Comparison of ENCODE assay signal across 1 cellular context in the genomic region with DNA sequence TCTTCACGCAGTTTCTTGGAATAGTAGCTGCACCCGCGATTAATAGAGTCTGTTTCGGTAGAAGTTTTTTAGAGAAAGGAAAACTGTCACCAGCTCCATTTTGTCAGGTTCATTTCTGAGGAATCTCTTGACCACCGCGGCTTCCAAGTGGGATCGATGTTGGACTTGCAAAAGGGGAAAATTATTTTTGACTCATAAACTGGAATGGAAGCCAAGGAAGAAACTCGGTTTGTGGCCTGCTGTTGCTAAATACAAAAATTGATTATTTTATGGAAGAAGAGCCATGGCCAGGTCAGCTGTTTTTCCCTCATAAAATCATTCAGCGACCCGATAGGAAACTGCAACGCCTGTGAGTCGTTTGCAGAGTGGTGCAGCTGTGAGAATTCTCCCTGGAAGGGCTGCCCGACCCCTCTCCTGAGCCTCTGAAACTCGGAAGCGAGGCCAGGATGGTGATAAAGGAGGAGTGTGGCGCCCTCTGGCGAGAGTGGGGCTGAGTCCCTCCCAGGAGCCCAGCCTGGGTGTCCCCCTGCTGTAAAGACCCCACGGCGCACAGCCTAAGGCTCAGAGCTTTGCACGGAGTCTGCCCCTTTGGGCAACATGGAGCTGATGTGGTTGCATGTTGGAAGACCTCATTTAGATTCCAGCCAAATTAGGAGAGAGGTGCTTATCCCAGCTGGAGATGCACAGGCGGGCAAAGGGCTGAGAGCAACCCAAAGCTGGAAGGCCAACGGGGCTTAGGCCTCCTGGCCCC.
TF ChIP-seq lines count a peak whose summit lies in the region.

No MANE protein-coding gene starts in this region.

TF ChIP-seq in HCT116, 20 proteins besides CTCF, POLR2A, EP300 and RAD21 (continued from another document):
- TF ChIP-seq SP1 (IDR thresholded peaks at IDR 0.05; ENCODE audit: low read depth) (no peak), SIN3A (IDR thresholded peaks at IDR 0.05; ENCODE audit: low read depth) (no peak), EZH2phosphoT487 (IDR thresholded peaks at IDR 0.05; ENCODE audit: borderline replicate concordance) (no peak), JUND (IDR thresholded peaks at IDR 0.05) (no peak), POLR2AphosphoS5 (IDR thresholded peaks at IDR 0.05; ENCODE audit: low read depth, low read length) (no peak), EZH2 (IDR thresholded peaks at IDR 0.05) (no peak)
- TF ChIP-seq, protein P1, sequence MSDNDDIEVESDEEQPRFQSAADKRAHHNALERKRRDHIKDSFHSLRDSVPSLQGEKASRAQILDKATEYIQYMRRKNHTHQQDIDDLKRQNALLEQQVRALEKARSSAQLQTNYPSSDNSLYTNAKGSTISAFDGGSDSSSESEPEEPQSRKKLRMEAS (IDR thresholded peaks at IDR 0.05), result no peak
- TF ChIP-seq, protein P2, sequence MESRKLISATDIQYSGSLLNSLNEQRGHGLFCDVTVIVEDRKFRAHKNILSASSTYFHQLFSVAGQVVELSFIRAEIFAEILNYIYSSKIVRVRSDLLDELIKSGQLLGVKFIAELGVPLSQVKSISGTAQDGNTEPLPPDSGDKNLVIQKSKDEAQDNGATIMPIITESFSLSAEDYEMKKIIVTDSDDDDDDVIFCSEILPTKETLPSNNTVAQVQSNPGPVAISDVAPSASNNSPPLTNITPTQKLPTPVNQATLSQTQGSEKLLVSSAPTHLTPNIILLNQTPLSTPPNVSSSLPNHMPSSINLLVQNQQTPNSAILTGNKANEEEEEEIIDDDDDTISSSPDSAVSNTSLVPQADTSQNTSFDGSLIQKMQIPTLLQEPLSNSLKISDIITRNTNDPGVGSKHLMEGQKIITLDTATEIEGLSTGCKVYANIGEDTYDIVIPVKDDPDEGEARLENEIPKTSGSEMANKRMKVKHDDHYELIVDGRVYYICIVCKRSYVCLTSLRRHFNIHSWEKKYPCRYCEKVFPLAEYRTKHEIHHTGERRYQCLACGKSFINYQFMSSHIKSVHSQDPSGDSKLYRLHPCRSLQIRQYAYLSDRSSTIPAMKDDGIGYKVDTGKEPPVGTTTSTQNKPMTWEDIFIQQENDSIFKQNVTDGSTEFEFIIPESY (IDR thresholded peaks at IDR 0.05; ENCODE audit: extremely low read depth, insufficient replicate concordance, low read length), result no peak
- TF ChIP-seq, protein P3, sequence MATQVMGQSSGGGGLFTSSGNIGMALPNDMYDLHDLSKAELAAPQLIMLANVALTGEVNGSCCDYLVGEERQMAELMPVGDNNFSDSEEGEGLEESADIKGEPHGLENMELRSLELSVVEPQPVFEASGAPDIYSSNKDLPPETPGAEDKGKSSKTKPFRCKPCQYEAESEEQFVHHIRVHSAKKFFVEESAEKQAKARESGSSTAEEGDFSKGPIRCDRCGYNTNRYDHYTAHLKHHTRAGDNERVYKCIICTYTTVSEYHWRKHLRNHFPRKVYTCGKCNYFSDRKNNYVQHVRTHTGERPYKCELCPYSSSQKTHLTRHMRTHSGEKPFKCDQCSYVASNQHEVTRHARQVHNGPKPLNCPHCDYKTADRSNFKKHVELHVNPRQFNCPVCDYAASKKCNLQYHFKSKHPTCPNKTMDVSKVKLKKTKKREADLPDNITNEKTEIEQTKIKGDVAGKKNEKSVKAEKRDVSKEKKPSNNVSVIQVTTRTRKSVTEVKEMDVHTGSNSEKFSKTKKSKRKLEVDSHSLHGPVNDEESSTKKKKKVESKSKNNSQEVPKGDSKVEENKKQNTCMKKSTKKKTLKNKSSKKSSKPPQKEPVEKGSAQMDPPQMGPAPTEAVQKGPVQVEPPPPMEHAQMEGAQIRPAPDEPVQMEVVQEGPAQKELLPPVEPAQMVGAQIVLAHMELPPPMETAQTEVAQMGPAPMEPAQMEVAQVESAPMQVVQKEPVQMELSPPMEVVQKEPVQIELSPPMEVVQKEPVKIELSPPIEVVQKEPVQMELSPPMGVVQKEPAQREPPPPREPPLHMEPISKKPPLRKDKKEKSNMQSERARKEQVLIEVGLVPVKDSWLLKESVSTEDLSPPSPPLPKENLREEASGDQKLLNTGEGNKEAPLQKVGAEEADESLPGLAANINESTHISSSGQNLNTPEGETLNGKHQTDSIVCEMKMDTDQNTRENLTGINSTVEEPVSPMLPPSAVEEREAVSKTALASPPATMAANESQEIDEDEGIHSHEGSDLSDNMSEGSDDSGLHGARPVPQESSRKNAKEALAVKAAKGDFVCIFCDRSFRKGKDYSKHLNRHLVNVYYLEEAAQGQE (IDR thresholded peaks at IDR 0.05; ENCODE audit: low read depth), result no peak
